7 cellular contexts compared by ENCODE assay signal in the genomic region with DNA sequence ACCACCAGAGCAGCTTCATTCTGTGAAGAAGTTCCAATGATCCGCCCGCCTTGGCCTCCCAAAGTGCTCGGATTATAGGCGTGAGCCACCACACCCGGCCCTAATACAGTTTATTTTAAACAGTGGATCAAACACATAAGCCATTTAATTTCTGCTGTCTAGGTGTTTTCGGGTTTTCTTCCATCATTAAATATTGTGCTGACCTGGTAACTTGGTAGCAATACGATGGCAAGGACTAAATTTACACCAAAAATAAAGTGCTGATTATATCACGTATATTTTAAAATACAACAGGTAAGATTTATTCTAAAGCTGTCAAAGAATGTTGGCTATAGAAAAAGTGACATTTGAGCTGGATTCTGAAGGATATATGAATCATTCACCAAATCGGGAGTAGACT. TPM values are rescaled to one million over a fixed set of nuclear protein-coding genes. Genes with fewer than 3 reads are reported as not detected.
DNase-seq lines count a peak whose midpoint lies in the region; ATAC-seq and TF ChIP-seq lines count a peak whose summit lies in the region.

No MANE protein-coding gene starts in this region.

- peak; percentile 7 for DNase-seq in HCEC 1CT
- no peak for DNase-seq in glutamatergic neuron

- H3K4me3 ChIP-seq in WI38 (ENCODE audit: low read depth, low read length): peak overlapping the region; percentile 98
- H3K4me3 ChIP-seq in skin epidermis: peak overlapping the region; percentile 80 to 100 (median 94)

- peak overlapping the region; percentile 28 for H3K27ac Mint-ChIP-seq in glutamatergic neuron (ENCODE audit: unreplicated experiment)

- peak overlapping the region in 2 of 21 experiments; percentile 92 to 94 for H3K27ac ChIP-seq in skin epidermis

- H3K4me3 Mint-ChIP-seq in glutamatergic neuron (ENCODE audit: unreplicated experiment): peak overlapping the region; percentile 94

- H3K4me1 Mint-ChIP-seq in glutamatergic neuron (ENCODE audit: low read depth, unreplicated experiment): peaks cover 20% of the 10 kb centered on the region

- TF ChIP-seq CTCF in WI38 (IDR thresholded peaks at IDR 0.05; ENCODE audit: low read depth, low read length) (no peak), glutamatergic neuron (IDR thresholded peaks at IDR 0.05; ENCODE audit: partially characterized antibody, unreplicated experiment) (no peak)

- no peaks in the 10 kb centered on the region for H3K36me3 Mint-ChIP-seq in glutamatergic neuron (ENCODE audit: unreplicated experiment)

- H3K27me3 Mint-ChIP-seq in glutamatergic neuron (ENCODE audit: unreplicated experiment): peaks cover 4% of the 10 kb centered on the region

- ATAC-seq in GM21390 (IDR thresholded peaks at IDR 0.05; ENCODE audit: unreplicated experiment): no peak
- ATAC-seq in GM19035 (IDR thresholded peaks at IDR 0.05; ENCODE audit: unreplicated experiment): no peak
- ATAC-seq in GM19023 (IDR thresholded peaks at IDR 0.05; ENCODE audit: unreplicated experiment): no peak

- peaks cover 10% of the 10 kb centered on the region for H3K9me3 Mint-ChIP-seq in glutamatergic neuron (ENCODE audit: unreplicated experiment)

RNA-seq across cellular contexts. Expression of gene MED4, which starts 1.3 kb away (rescaled TPM):
- total RNA-seq in glutamatergic neuron (ENCODE audit: unreplicated experiment): 57.1 TPM

RNA-seq across cellular contexts. Expression of gene NUDT15, which starts 56.1 kb away (rescaled TPM):
- total RNA-seq in glutamatergic neuron (ENCODE audit: unreplicated experiment): 13.7 TPM
